ENCODE assay signal across 1 cellular context in the genomic region with DNA sequence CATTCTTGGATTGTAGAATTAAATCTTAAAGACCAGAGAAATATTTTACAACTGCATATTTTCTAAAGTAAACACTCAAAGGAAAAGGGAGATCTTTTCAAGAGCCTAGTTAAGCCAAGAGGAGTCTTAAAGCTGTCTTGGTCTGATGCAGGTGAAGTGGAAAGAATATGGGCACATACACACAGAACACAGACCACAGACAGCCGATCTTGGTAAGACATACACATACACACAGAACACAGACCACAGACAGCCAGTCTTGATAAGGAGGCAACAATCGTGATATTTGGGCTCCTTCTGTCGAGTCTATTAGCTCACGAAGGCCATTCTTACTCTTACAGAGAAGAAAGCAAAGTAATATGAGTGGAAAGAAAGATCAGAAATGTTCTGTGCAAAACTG.
TF ChIP-seq lines count a peak whose summit lies in the region.

No MANE protein-coding gene starts in this region.

TF ChIP-seq in K562, 482 proteins besides CTCF, POLR2A, EP300 and RAD21:
- TF ChIP-seq, protein P1, sequence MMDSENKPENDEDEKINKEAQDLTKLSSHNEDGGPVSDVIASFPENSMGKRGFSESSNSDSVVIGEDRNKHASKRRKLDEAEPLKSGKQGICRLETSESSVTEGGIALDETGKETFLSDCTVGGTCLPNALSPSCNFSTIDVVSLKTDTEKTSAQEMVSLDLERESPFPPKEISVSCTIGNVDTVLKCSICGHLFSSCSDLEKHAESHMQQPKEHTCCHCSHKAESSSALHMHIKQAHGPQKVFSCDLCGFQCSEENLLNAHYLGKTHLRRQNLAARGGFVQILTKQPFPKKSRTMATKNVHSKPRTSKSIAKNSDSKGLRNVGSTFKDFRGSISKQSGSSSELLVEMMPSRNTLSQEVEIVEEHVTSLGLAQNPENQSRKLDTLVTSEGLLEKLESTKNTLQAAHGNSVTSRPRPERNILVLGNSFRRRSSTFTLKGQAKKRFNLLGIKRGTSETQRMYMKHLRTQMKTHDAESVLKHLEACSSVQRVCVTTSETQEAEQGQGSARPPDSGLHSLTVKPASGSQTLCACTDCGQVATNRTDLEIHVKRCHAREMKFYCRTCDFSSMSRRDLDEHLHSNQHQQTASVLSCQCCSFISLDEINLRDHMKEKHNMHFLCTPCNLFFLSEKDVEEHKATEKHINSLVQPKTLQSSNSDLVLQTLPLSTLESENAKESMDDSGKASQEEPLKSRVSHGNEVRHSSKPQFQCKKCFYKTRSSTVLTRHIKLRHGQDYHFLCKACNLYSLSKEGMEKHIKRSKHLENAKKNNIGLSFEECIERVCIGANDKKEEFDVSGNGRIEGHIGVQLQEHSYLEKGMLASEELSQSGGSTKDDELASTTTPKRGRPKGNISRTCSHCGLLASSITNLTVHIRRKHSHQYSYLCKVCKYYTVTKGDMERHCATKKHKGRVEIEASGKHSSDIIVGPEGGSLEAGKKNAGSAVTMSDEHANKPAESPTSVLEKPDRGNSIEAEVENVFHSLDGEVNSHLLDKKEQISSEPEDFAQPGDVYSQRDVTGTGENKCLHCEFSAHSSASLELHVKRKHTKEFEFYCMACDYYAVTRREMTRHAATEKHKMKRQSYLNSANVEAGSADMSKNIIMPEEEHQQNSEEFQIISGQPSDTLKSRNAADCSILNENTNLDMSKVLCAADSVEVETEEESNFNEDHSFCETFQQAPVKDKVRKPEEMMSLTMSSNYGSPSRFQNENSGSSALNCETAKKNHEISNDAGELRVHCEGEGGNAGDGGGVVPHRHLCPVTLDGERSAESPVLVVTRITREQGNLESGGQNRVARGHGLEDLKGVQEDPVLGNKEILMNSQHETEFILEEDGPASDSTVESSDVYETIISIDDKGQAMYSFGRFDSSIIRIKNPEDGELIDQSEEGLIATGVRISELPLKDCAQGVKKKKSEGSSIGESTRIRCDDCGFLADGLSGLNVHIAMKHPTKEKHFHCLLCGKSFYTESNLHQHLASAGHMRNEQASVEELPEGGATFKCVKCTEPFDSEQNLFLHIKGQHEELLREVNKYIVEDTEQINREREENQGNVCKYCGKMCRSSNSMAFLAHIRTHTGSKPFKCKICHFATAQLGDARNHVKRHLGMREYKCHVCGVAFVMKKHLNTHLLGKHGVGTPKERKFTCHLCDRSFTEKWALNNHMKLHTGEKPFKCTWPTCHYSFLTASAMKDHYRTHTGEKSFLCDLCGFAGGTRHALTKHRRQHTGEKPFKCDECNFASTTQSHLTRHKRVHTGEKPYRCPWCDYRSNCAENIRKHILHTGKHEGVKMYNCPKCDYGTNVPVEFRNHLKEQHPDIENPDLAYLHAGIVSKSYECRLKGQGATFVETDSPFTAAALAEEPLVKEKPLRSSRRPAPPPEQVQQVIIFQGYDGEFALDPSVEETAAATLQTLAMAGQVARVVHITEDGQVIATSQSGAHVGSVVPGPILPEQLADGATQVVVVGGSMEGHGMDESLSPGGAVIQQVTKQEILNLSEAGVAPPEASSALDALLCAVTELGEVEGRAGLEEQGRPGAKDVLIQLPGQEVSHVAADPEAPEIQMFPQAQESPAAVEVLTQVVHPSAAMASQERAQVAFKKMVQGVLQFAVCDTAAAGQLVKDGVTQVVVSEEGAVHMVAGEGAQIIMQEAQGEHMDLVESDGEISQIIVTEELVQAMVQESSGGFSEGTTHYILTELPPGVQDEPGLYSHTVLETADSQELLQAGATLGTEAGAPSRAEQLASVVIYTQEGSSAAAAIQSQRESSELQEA (IDR thresholded peaks at IDR 0.05; ENCODE audit: low read depth): no peak
- TF ChIP-seq NEUROD1 (IDR thresholded peaks at IDR 0.05; ENCODE audit: borderline replicate concordance, low read depth, low read length, partially characterized antibody): no peak
- TF ChIP-seq FOXA1 (IDR thresholded peaks at IDR 0.05; ENCODE audit: borderline replicate concordance): no peak
- no peak for TF ChIP-seq TAF7 (tag; IDR thresholded peaks at IDR 0.05)
